ENCODE assay signal across 1 cellular context in genomic region chr12:7128681-7129593, GRCh38.
TF ChIP-seq lines count a peak whose summit lies in the region.

TSS of gene RBP5 (minus strand) at chr12:7128889. CDS start at chr12:7128775, 114 bp downstream.

TF ChIP-seq in HepG2, 621 proteins besides CTCF, POLR2A, EP300 and RAD21 (continued from another document and continues in another):
- TF ChIP-seq THAP7 (CRISPR knock-in tag; IDR thresholded peaks at IDR 0.05) (no peak), ZBTB34 (CRISPR knock-in tag; IDR thresholded peaks at IDR 0.05) (no peak), ZZZ3 (CRISPR knock-in tag; IDR thresholded peaks at IDR 0.05; ENCODE audit: borderline replicate concordance) (no peak), GMEB1 (CRISPR knock-in tag; IDR thresholded peaks at IDR 0.05; ENCODE audit: borderline replicate concordance) (no peak), ZNF446 (CRISPR knock-in tag; IDR thresholded peaks at IDR 0.05) (no peak), BCL3 (CRISPR knock-in tag; IDR thresholded peaks at IDR 0.05) (peak; percentile 22; the same call in 1 of the 2 replicates), ZSCAN9 (CRISPR knock-in tag; IDR thresholded peaks at IDR 0.05; ENCODE audit: borderline replicate concordance) (no peak), IKZF5 (CRISPR knock-in tag; IDR thresholded peaks at IDR 0.05) (no peak), ZBTB14 (CRISPR knock-in tag; IDR thresholded peaks at IDR 0.05) (no peak), ZSCAN25 (CRISPR knock-in tag; IDR thresholded peaks at IDR 0.05) (no peak), E2F5 (CRISPR knock-in tag; conservative IDR thresholded peaks at IDR 0.05) (no peak), IKZF1 (IDR thresholded peaks at IDR 0.05) (no peak), ZNF577 (CRISPR knock-in tag; IDR thresholded peaks at IDR 0.05; ENCODE audit: borderline replicate concordance, low read depth) (no peak), KLF11 (CRISPR knock-in tag; IDR thresholded peaks at IDR 0.05) (no peak), SALL1 (CRISPR knock-in tag; IDR thresholded peaks at IDR 0.05) (no peak; the same call in none of the 2 replicates), ZFP91 (CRISPR knock-in tag; IDR thresholded peaks at IDR 0.05; ENCODE audit: borderline replicate concordance) (peak; percentile 4; the same call in 1 of the 2 replicates), BCL6 (CRISPR knock-in tag; IDR thresholded peaks at IDR 0.05) (no peak), SMARCC2 (IDR thresholded peaks at IDR 0.05) (no peak), ZSCAN20 (CRISPR knock-in tag; IDR thresholded peaks at IDR 0.05; ENCODE audit: borderline replicate concordance) (no peak), NFIB (CRISPR knock-in tag; IDR thresholded peaks at IDR 0.05; ENCODE audit: borderline replicate concordance) (no peak), CHCHD3 (CRISPR knock-in tag; IDR thresholded peaks at IDR 0.05) (0 out of 2 replicates have a peak, but pooled peaks have one; percentile 27), XRCC5 (optimal IDR thresholded peaks at IDR 0.05; ENCODE audit: low read length) (no peak), FOXC1 (CRISPR knock-in tag; IDR thresholded peaks at IDR 0.05; ENCODE audit: borderline replicate concordance) (no peak), ZNF609 (CRISPR knock-in tag; IDR thresholded peaks at IDR 0.05; ENCODE audit: borderline replicate concordance) (no peak), FOXP4 (CRISPR knock-in tag; IDR thresholded peaks at IDR 0.05) (no peak), ZC3H13 (CRISPR knock-in tag; IDR thresholded peaks at IDR 0.05) (no peak), ZNF121 (CRISPR knock-in tag; IDR thresholded peaks at IDR 0.05) (no peak), KLF9 (CRISPR knock-in tag; IDR thresholded peaks at IDR 0.05; ENCODE audit: low read depth) (no peak), HOMEZ (CRISPR knock-in tag; IDR thresholded peaks at IDR 0.05; ENCODE audit: low read depth) (no peak), ZNF724P (CRISPR knock-in tag; IDR thresholded peaks at IDR 0.05; ENCODE audit: borderline replicate concordance) (0 out of 2 replicates have a peak, but pooled peaks have one; percentile 12), STAG1 (CRISPR knock-in tag; IDR thresholded peaks at IDR 0.05) (no peak)
